In genomic region chr7:149285581-149285975, GRCh38 we compare ENCODE assay signal across 8 cellular contexts. TPM values are rescaled to one million over a fixed set of nuclear protein-coding genes. Genes with fewer than 3 reads are reported as not detected.
A peak's percentile ranks its signal among the peaks of the same experiment; 100 is the strongest.
DNase-seq lines count a peak whose midpoint lies in the region; ATAC-seq and TF ChIP-seq lines count a peak whose summit lies in the region.

No MANE protein-coding gene starts in this region.

- no peak for TF ChIP-seq CTCF in GM12875 (IDR thresholded peaks at IDR 0.05; ENCODE audit: borderline replicate concordance, insufficient read depth, low read depth, low read length)

- H3K27ac Mint-ChIP-seq in naive B cell: peak overlapping the region; percentile 39 to 90 (median 82)

- no peaks in the 10 kb centered on the region for H3K27me3 Mint-ChIP-seq in naive B cell

- DNase-seq in RPMI7951 (ENCODE audit: low read depth) (peak; percentile 59), epidermal melanocyte (ENCODE audit: insufficient read length, low spot score) (peak; percentile 44), naive B cell (no peak)

- peak overlapping the region; percentile 58 for H3K4me3 ChIP-seq in GM12875 (ENCODE audit: low read depth, low read length)

- ATAC-seq in naive B cell (ENCODE audit: low read depth in 2 of 2): no peak
- ATAC-seq in GM19351 (IDR thresholded peaks at IDR 0.05; ENCODE audit: unreplicated experiment): no peak
- no peak for ATAC-seq in GM21529 (IDR thresholded peaks at IDR 0.05; ENCODE audit: unreplicated experiment)
- ATAC-seq in HG03520 (IDR thresholded peaks at IDR 0.05; ENCODE audit: unreplicated experiment): no peak
- no peak for ATAC-seq in GM18858 (IDR thresholded peaks at IDR 0.05; ENCODE audit: unreplicated experiment)

- H3K4me1 Mint-ChIP-seq in naive B cell: peaks cover 28 to 31% (median 30%) of the 10 kb centered on the region in 3 donors

- peak overlapping the region; percentile 75 to 95 (median 90) for H3K4me3 Mint-ChIP-seq in naive B cell

- H3K36me3 Mint-ChIP-seq in naive B cell: no peaks in the 10 kb centered on the region

- H3K9me3 Mint-ChIP-seq in naive B cell: no peaks in the 10 kb centered on the region

RNA-seq across cellular contexts. Expression of gene ZNF783, which starts 23.6 kb away (rescaled TPM):
- total RNA-seq in RPMI7951 (2014; rRNA removed; shearing (Covaris generic)): 2.2 and 4.1 TPM in 2 replicates
- polyA plus RNA-seq in naive B cell (ENCODE audit: low read depth in 6 of 6): 1 to 10 TPM; 1.3 to 9.2 (median 6.0) TPM

RNA-seq across cellular contexts. Expression of gene ZNF212, which starts 46.1 kb away (rescaled TPM):
- total RNA-seq in RPMI7951 (2014; rRNA removed; shearing (Covaris generic)): 2.6 and 2.7 TPM in 2 replicates
- 10 to 100 TPM in 1 of 6 donors, 1 to 10 TPM in 5; 1.8 to 10.3 (median 5.5) TPM for polyA plus RNA-seq in naive B cell (ENCODE audit: low read depth in 6 of 6)
